8 cellular contexts compared by ENCODE assay signal in the genomic region with DNA sequence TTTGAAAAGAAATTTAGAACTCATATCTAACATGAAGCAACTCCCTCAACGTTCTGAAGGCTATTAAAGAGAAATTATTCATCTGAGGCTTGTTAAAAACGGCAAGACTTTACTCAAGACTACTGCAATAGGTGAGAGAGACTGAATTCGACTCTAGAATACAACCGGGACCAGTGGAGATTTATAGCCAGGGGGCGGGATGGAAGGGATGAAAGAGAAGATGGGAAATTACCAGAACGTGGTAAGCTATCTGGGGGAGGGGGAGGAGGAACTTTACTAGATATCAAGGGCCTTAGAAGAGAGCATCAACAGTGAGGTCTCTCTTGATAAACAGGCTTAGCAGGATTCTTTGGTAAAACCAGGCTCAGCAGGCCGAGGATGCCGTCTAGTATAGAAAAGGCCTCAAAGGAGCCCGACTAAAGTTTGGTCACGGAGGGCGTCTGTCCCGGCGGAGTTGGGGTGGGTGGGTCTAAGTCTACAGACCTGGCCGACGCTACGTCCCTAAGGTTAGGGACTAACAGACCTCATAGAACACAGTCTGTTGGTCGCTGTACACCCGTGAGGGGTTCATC. TPM values are rescaled to one million over a fixed set of nuclear protein-coding genes. Genes with fewer than 3 reads are reported as not detected.
DNase-seq lines count a peak whose midpoint lies in the region; ATAC-seq, FAIRE-seq and TF ChIP-seq lines count a peak whose summit lies in the region.

No MANE protein-coding gene starts in this region.

- no peaks in the 10 kb centered on the region for H3K9me1 ChIP-seq in keratinocyte (ENCODE audit: control insufficient read depth, extremely low read depth, insufficient read depth, low read length)

- TF ChIP-seq POLR2A in suprapubic skin (IDR thresholded peaks at IDR 0.05), result no peak

- H3K27me3 Mint-ChIP-seq in activated naive CD8-positive, alpha-beta T cell treated with anti-CD3 and anti-CD28 coated beads, Interleukin-2, amount 10 ng/mL, durations not matched to agents 7 days and 5 days, result no peaks in the 10 kb centered on the region

- no peak for FAIRE-seq in keratinocyte (lab: Jason Lieb, UNC)

- peak overlapping the region; percentile 77 for H3K9ac ChIP-seq in keratinocyte (ENCODE audit: control insufficient read depth, extremely low read depth, insufficient read depth, low read length)

- H3K79me2 ChIP-seq in keratinocyte (ENCODE audit: control insufficient read depth, insufficient read depth, low read length), result peaks cover 41% of the 10 kb centered on the region

- H3K4me3 ChIP-seq in A673 (ENCODE audit: low read depth, low read length, poor library complexity, severe bottlenecking) (peak overlapping the region; percentile 92), keratinocyte (ENCODE audit: control insufficient read depth in 2 of 3, extremely low read depth in 1 of 3, insufficient read depth in 2 of 3, low read depth in 1 of 3, low read length in 3 of 3) (peak overlapping the region; percentile 43 to 87 (median 86)), suprapubic skin (peak overlapping the region; percentile 61)

- DNase-seq in A673 (ENCODE audit: low spot score), result no peak
- DNase-seq in activated naive CD8-positive, alpha-beta T cell treated with anti-CD3 and anti-CD28 coated beads, Interleukin-2, amount 10 ng/mL, durations not matched to agents 7 days and 5 days, result no peak
- DNase-seq in keratinocyte (ENCODE audit: low read depth, low spot score), result no peak
- no peak for DNase-seq in suprapubic skin (ENCODE audit: low spot score in 2 of 2)
- DNase-seq in middle frontal gyrus (ENCODE audit: extremely low spot score, low spot score), result no peak
- DNase-seq in amniotic stem cell (lab: John Stamatoyannopoulos, UW), result no peak

- no peak for TF ChIP-seq CTCF in A673 (conservative IDR thresholded peaks at IDR 0.05; ENCODE audit: low read depth, low read length)
- no peak for TF ChIP-seq CTCF in keratinocyte (optimal IDR thresholded peaks at IDR 0.05 in 1 of 3, IDR thresholded peaks at IDR 0.05 in 1 of 3, conservative IDR thresholded peaks at IDR 0.05 in 1 of 3; ENCODE audit: extremely low read depth in 1 of 3, insufficient read depth in 2 of 3, low read length in 3 of 3)
- TF ChIP-seq CTCF in suprapubic skin (IDR thresholded peaks at IDR 0.05), result no peak

- peaks cover 5% of the 10 kb centered on the region for H3K36me3 Mint-ChIP-seq in activated naive CD8-positive, alpha-beta T cell treated with anti-CD3 and anti-CD28 coated beads, Interleukin-2, amount 10 ng/mL, durations not matched to agents 7 days and 5 days

- H3K27ac ChIP-seq in A673 (ENCODE audit: low read depth, low read length, poor library complexity, severe bottlenecking) (peak overlapping the region; percentile 64), keratinocyte (ENCODE audit: control insufficient read depth, insufficient read depth, low read length) (peak overlapping the region; percentile 81), suprapubic skin (peak overlapping the region; percentile 69)

- dilution Hi-C loops in keratinocyte (cut with MboI; ENCODE audit: extremely low pct_ligation_motif_present, low sequenced_read_pairs), result no loop called here

- H3K27me3 ChIP-seq in A673 (replicated peaks; ENCODE audit: insufficient read depth, low read depth, low read length, poor library complexity) (no peaks in the 10 kb centered on the region), keratinocyte (ENCODE audit: control insufficient read depth, extremely low read depth, insufficient read depth, low read length) (no peaks in the 10 kb centered on the region), suprapubic skin (no peaks in the 10 kb centered on the region)

- intact Hi-C loops in A673 (cut with micrococcal nuclease; ENCODE audit: unreplicated experiment), result no loop called here

- peak; percentile 45 for ATAC-seq in GM19035 (IDR thresholded peaks at IDR 0.05; ENCODE audit: unreplicated experiment)
- ATAC-seq in HG03159 (IDR thresholded peaks at IDR 0.05; ENCODE audit: unreplicated experiment), result peak; percentile 44
- ATAC-seq in activated naive CD8-positive, alpha-beta T cell treated with anti-CD3 and anti-CD28 coated beads, Interleukin-2, amount 10 ng/mL, durations not matched to agents 7 days and 5 days (ENCODE audit: low read depth), result peak; percentile 27

- WGBS in suprapubic skin, result under 1% methylated on average over 15 of the region's 18 CpGs

- no peaks in the 10 kb centered on the region for H3K9me3 Mint-ChIP-seq in activated naive CD8-positive, alpha-beta T cell treated with anti-CD3 and anti-CD28 coated beads, Interleukin-2, amount 10 ng/mL, durations not matched to agents 7 days and 5 days

- H4K20me1 ChIP-seq in keratinocyte (ENCODE audit: control insufficient read depth, extremely low read depth, insufficient read depth, low read length), result no peaks in the 10 kb centered on the region

- peak overlapping the region; percentile 72 for H2AFZ ChIP-seq in keratinocyte (ENCODE audit: control insufficient read depth, low read length)

- POLR2A ChIA-PET in A673 (lab: Charles Lee; ENCODE audit: low non-redundant PET), result no interaction called here
- POLR2A ChIA-PET in activated naive CD8-positive, alpha-beta T cell treated with anti-CD3 and anti-CD28 coated beads, Interleukin-2, amount 10 ng/mL, durations not matched to agents 7 days and 5 days (lab: Charles Lee), result no interaction called here

- no peaks in the 10 kb centered on the region for H3K36me3 ChIP-seq in A673 (ENCODE audit: insufficient read depth, low read length, poor library complexity, severe bottlenecking)
- H3K36me3 ChIP-seq in keratinocyte (ENCODE audit: control insufficient read depth in 2 of 2, extremely low read depth in 1 of 2, insufficient read depth in 2 of 2, low read length in 2 of 2), result peaks cover 0 to 5% of the 10 kb centered on the region in 2 experiments
- no peaks in the 10 kb centered on the region for H3K36me3 ChIP-seq in suprapubic skin

- BruUV-seq in A673 (replicated peaks; lab: Mats Ljungman, UMichigan), result TSS peak; percentile 98

- CTCF ChIA-PET in A673 (lab: Charles Lee), result no interaction called here

- no peaks in the 10 kb centered on the region for H3K4me1 ChIP-seq in A673 (ENCODE audit: insufficient read depth, low read length, poor library complexity, severe bottlenecking)
- peaks cover 13% of the 10 kb centered on the region for H3K4me1 ChIP-seq in keratinocyte (ENCODE audit: control insufficient read depth, extremely low read depth, insufficient read depth, low read length)
- H3K4me1 ChIP-seq in suprapubic skin, result peaks cover 17% of the 10 kb centered on the region

- no peaks in the 10 kb centered on the region for H3K9me3 ChIP-seq in A673 (ENCODE audit: low read depth, low read length, poor library complexity, severe bottlenecking)
- H3K9me3 ChIP-seq in keratinocyte (ENCODE audit: control insufficient read depth, low read depth, low read length), result no peaks in the 10 kb centered on the region
- no peaks in the 10 kb centered on the region for H3K9me3 ChIP-seq in suprapubic skin

- TF ChIP-seq EP300 in suprapubic skin (IDR thresholded peaks at IDR 0.05), result no peak

- H3K4me3 Mint-ChIP-seq in activated naive CD8-positive, alpha-beta T cell treated with anti-CD3 and anti-CD28 coated beads, Interleukin-2, amount 10 ng/mL, durations not matched to agents 7 days and 5 days, result peak overlapping the region; percentile 91

- peak overlapping the region; percentile 92 for H3K27ac Mint-ChIP-seq in activated naive CD8-positive, alpha-beta T cell treated with anti-CD3 and anti-CD28 coated beads, Interleukin-2, amount 10 ng/mL, durations not matched to agents 7 days and 5 days

- peaks cover 33% of the 10 kb centered on the region for H3K4me1 Mint-ChIP-seq in activated naive CD8-positive, alpha-beta T cell treated with anti-CD3 and anti-CD28 coated beads, Interleukin-2, amount 10 ng/mL, durations not matched to agents 7 days and 5 days

- peak overlapping the region; percentile 93 for H3K4me2 ChIP-seq in keratinocyte (ENCODE audit: control insufficient read depth, extremely low read depth, insufficient read depth, low read depth, low read length)

RNA-seq across cellular contexts. Expression of a gene that starts 0.6 kb away (rescaled TPM):
- total RNA-seq in A673 (2021), result 11.6 and 15.5 TPM in 2 replicates
- 10 to 100 TPM in 1 of 2 experiments, 1 to 10 TPM in 1; 9.7 to 11.4 TPM for total RNA-seq in activated naive CD8-positive, alpha-beta T cell treated with anti-CD3 and anti-CD28 coated beads, Interleukin-2, amount 10 ng/mL, durations not matched to agents 7 days and 5 days
- polyA plus RNA-seq in keratinocyte, result 15.3 to 37.3 TPM (median 28.0 TPM) in 3 replicates
- 85.8 TPM for polyA plus RNA-seq in keratinocyte (2011; ENCODE audit: low read depth)
- 27.2 and 45.2 TPM in 2 replicates for polyA plus RNA-seq in keratinocyte (2011; cell fraction: cytosol; rRNA removed)
- 20.1 and 49.6 TPM in 2 replicates for polyA plus RNA-seq in keratinocyte (2011; cell fraction: nucleus; rRNA removed)
- polyA plus RNA-seq in keratinocyte (2012; ENCODE audit: low replicate concordance), result 24.3 and 45.5 TPM in 2 replicates
- polyA minus RNA-seq in keratinocyte, result 1.7 to 11.6 TPM (median 6.8 TPM) in 3 replicates
- polyA minus RNA-seq in keratinocyte (2011; cell fraction: cytosol; rRNA and poly(A)+ RNA removed), result 8.2 TPM
- 10.8 and 21.5 TPM in 2 replicates for polyA minus RNA-seq in keratinocyte (2011; cell fraction: nucleus; rRNA and poly(A)+ RNA removed)
- total RNA-seq in suprapubic skin, result 1 to 10 TPM; 1.3 to 6.6 (median 4.7) TPM

RNA-seq across cellular contexts. Expression of a gene that starts 46.8 kb away (rescaled TPM):
- 2.0 and 2.6 TPM in 2 replicates for total RNA-seq in A673 (2021)
- total RNA-seq in activated naive CD8-positive, alpha-beta T cell treated with anti-CD3 and anti-CD28 coated beads, Interleukin-2, amount 10 ng/mL, durations not matched to agents 7 days and 5 days, result 100 to 1,000 TPM; 417 to 438 TPM
- 310 to 574 TPM (median 324 TPM) in 3 replicates for polyA plus RNA-seq in keratinocyte
- polyA plus RNA-seq in keratinocyte (2011; ENCODE audit: low read depth), result 74.2 TPM
- 295 and 360 TPM in 2 replicates for polyA plus RNA-seq in keratinocyte (2011; cell fraction: cytosol; rRNA removed)
- polyA plus RNA-seq in keratinocyte (2011; cell fraction: nucleus; rRNA removed), result 465 and 473 TPM in 2 replicates
- 120 and 269 TPM in 2 replicates for polyA plus RNA-seq in keratinocyte (2012; ENCODE audit: low replicate concordance)
- polyA minus RNA-seq in keratinocyte, result 1,197 to 1,430 TPM (median 1,326 TPM) in 3 replicates
- 872 TPM for polyA minus RNA-seq in keratinocyte (2011; cell fraction: cytosol; rRNA and poly(A)+ RNA removed)
- polyA minus RNA-seq in keratinocyte (2011; cell fraction: nucleus; rRNA and poly(A)+ RNA removed), result 589 and 1,049 TPM in 2 replicates
- total RNA-seq in suprapubic skin, result 10 to 100 TPM; 46.4 to 88.8 (median 55.5) TPM

RNA-seq across cellular contexts. Expression of a gene that starts 59.1 kb away (rescaled TPM):
- total RNA-seq in A673 (2021) (not detected in 2 replicates), suprapubic skin (not detected)
- not detected for total RNA-seq in activated naive CD8-positive, alpha-beta T cell treated with anti-CD3 and anti-CD28 coated beads, Interleukin-2, amount 10 ng/mL, durations not matched to agents 7 days and 5 days
- not detected in 3 replicates for polyA plus RNA-seq in keratinocyte
- polyA plus RNA-seq in keratinocyte (2011; ENCODE audit: low read depth), result not detected
- polyA plus RNA-seq in keratinocyte (2011; cell fraction: cytosol; rRNA removed), result not detected in 2 replicates
- not detected in 2 replicates for polyA plus RNA-seq in keratinocyte (2011; cell fraction: nucleus; rRNA removed)
- 0.10 TPM in 1 of 2 replicates, not detected in the other for polyA plus RNA-seq in keratinocyte (2012; ENCODE audit: low replicate concordance)
- polyA minus RNA-seq in keratinocyte, result not detected in 3 replicates
- not detected for polyA minus RNA-seq in keratinocyte (2011; cell fraction: cytosol; rRNA and poly(A)+ RNA removed)
- polyA minus RNA-seq in keratinocyte (2011; cell fraction: nucleus; rRNA and poly(A)+ RNA removed), result not detected in 2 replicates

Comparison
In these comparisons a context has a peak if more than half of its experiments do, and no peak if none do; other contexts are left out.
1. RNA of a gene that starts 46.8 kb away (total RNA-seq): 417 to 438 TPM in activated naive CD8-positive, alpha-beta T cell treated with anti-CD3 and anti-CD28 coated beads, Interleukin-2, amount 10 ng/mL, durations not matched to agents 7 days and 5 days and 46.4 to 88.8 TPM in suprapubic skin; 2.0 to 2.6 TPM in A673; every median in the first group is over 10 times any median in the second.
2. Peak in every context shown above with its lines, with median percentiles within 50 percentile points of each other: H3K27ac ChIP-seq, H3K4me3 ChIP-seq and ATAC-seq.